18 cellular contexts compared by ENCODE assay signal in the genomic region with DNA sequence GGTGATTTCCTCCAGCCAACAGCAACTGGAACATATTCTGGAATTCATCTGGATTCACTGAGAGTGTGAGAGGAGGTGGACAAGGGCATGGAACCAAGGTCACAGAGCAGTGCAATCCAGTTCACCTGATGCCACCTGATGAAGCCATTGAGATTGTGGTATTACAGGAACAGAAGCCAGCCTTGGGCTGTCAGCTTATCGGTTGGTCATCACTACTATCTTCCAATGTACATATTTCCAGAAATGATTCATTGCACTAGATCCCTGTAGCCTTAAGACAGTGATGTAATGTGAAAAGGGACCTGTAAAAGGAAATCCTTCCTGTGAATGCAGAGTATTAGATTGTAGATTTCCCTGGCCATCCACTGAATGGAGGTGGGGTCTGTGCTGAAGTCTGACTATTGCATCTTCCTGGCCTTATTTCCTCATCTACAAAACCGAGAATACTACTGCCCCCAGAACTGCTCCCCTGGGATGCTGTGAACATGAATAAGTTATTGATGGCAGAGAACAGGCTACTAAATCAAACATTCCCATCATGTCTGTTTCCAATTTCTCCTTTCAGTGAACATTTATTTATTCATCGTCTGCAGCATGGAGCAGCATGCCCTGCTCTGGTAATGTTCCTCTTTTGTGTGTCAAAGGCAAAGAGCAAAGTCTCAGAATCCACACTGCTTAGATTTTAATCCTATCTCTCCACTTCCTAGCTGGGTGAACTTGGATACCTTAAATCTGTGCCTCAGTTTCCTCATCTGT. TPM values are rescaled to one million over a fixed set of nuclear protein-coding genes. Genes with fewer than 3 reads are reported as not detected.
DNase-seq lines count a peak whose midpoint lies in the region; ATAC-seq and TF ChIP-seq lines count a peak whose summit lies in the region.
"Had no signal": no experiment of that assay in that cellular context is flagged by ENCODE, and none has a peak within 500 bp of the region (broad histone marks: within the 10 kb centered on the region; RNA-seq: fewer than 3 reads in every experiment).

No MANE protein-coding gene starts in this region.

- H3K4me3 ChIP-seq in ascending aorta = no peak overlapping the region
- H3K4me3 ChIP-seq in thoracic aorta = no peak overlapping the region
- H3K4me3 ChIP-seq: BLaER1, smooth muscle cell, uterus had no signal

- peaks cover 11 to 16% of the 10 kb centered on the region in 2 donors for H3K27me3 Mint-ChIP-seq in natural killer cell (ENCODE audit: low read depth in 2 of 2)

- peak; percentile 58 for DNase-seq in HT1080 (ENCODE audit: low read depth)
- no peak for DNase-seq in ascending aorta (ENCODE audit: low spot score in 2 of 2)
- peak; percentile 75 for DNase-seq in iris pigment epithelial cell (ENCODE audit: low read depth)
- no peak for DNase-seq in thoracic aorta (ENCODE audit: low spot score)
- no peak for DNase-seq in T-helper 1 cell
- no peak for DNase-seq in natural killer cell
- DNase-seq in NCI-H1092 treated with DMSO at 0.1 percent for 48 hours (lab: John Stamatoyannopoulos, UW) = no peak
- DNase-seq: activated CD8-positive, alpha-beta memory T cell treated with anti-CD3 and anti-CD28 coated beads for 24 hours; effector CD4-positive, alpha-beta T cell; foreskin melanocyte; mesenchymal stem cell; NCI-H1930; NCI-H526; stimulated activated naive B cell treated with anti-CD40 and anti-IgM and Interleukin-4, amounts not matched to agents 10 μg/mL and 1 μg/mL and 100 μg/mL, for 72 hours; uterus had no signal

- no peaks in the 10 kb centered on the region for H3K36me3 Mint-ChIP-seq in natural killer cell
- H3K36me3 Mint-ChIP-seq: stimulated activated naive B cell treated with anti-CD40 and anti-IgM and Interleukin-4, amounts not matched to agents 10 μg/mL and 1 μg/mL and 100 μg/mL, for 72 hours had no signal

- no peak for ATAC-seq in thoracic aorta (ENCODE audit: insufficient number of reproducible peaks, low FRiP score, low read depth)
- no peak for ATAC-seq in natural killer cell
- ATAC-seq: stimulated activated naive B cell treated with anti-CD40 and anti-IgM and Interleukin-4, amounts not matched to agents 10 μg/mL and 1 μg/mL and 100 μg/mL, for 72 hours had no signal

- intact Hi-C loops in ascending aorta (cut with DNase I) = loop anchor here (5.0 kb wide), 1 partner anchor 47 kb away; the partner anchor contains the start of gene TPM1
- intact Hi-C loops in natural killer cell (cut with micrococcal nuclease) = no loop called here

- H3K27ac ChIP-seq in ascending aorta (peak overlapping the region; percentile 21 to 53), thoracic aorta (peak overlapping the region; percentile 16 to 31)
- H3K27ac ChIP-seq: BLaER1, HL-60, uterus had no signal

- H3K4me1 Mint-ChIP-seq in natural killer cell = no peaks in the 10 kb centered on the region
- H3K4me1 Mint-ChIP-seq: stimulated activated naive B cell treated with anti-CD40 and anti-IgM and Interleukin-4, amounts not matched to agents 10 μg/mL and 1 μg/mL and 100 μg/mL, for 72 hours had no signal

- H3K4me3 Mint-ChIP-seq in natural killer cell = no peak overlapping the region
- H3K4me3 Mint-ChIP-seq: stimulated activated naive B cell treated with anti-CD40 and anti-IgM and Interleukin-4, amounts not matched to agents 10 μg/mL and 1 μg/mL and 100 μg/mL, for 72 hours had no signal

- TF ChIP-seq CTCF in ascending aorta (IDR thresholded peaks at IDR 0.05) (no peak), thoracic aorta (IDR thresholded peaks at IDR 0.05) (no peak), natural killer cell (IDR thresholded peaks at IDR 0.05) (no peak)

- H3K27ac Mint-ChIP-seq in natural killer cell = no peak overlapping the region
- H3K27ac Mint-ChIP-seq: stimulated activated naive B cell treated with anti-CD40 and anti-IgM and Interleukin-4, amounts not matched to agents 10 μg/mL and 1 μg/mL and 100 μg/mL, for 72 hours had no signal

- H3K36me3 ChIP-seq in ascending aorta (no peaks in the 10 kb centered on the region), thoracic aorta (no peaks in the 10 kb centered on the region)
- H3K36me3 ChIP-seq: BLaER1, uterus had no signal

- H3K9me3 Mint-ChIP-seq in natural killer cell = no peaks in the 10 kb centered on the region
- H3K9me3 Mint-ChIP-seq: stimulated activated naive B cell treated with anti-CD40 and anti-IgM and Interleukin-4, amounts not matched to agents 10 μg/mL and 1 μg/mL and 100 μg/mL, for 72 hours had no signal

- H3K27me3 ChIP-seq in ascending aorta = no peaks in the 10 kb centered on the region
- no peaks in the 10 kb centered on the region for H3K27me3 ChIP-seq in thoracic aorta (replicated peaks; ENCODE audit: insufficient read depth)
- H3K27me3 ChIP-seq: BLaER1, uterus had no signal

- peaks cover 0 to 11% of the 10 kb centered on the region in 2 donors for H3K4me1 ChIP-seq in ascending aorta
- peaks cover 6 to 19% of the 10 kb centered on the region in 2 donors for H3K4me1 ChIP-seq in thoracic aorta (ENCODE audit: control insufficient read depth in 1 of 2, low read depth in 2 of 2)
- H3K4me1 ChIP-seq: BLaER1, uterus had no signal

- H3K9me3 ChIP-seq in ascending aorta = no peaks in the 10 kb centered on the region
- H3K9me3 ChIP-seq in thoracic aorta = no peaks in the 10 kb centered on the region
- H3K9me3 ChIP-seq: BLaER1, uterus had no signal

RNA-seq across cellular contexts. Expression of gene TPM1, which starts 47.4 kb away (rescaled TPM):
- 242 and 284 TPM in 2 replicates for total RNA-seq in HT1080 (2014; rRNA removed; shearing (Covaris generic))
- 389 and 430 TPM in 2 replicates for polyA plus RNA-seq in HT1080 (2015; cell fraction: cytosol; rRNA removed)
- 555 and 626 TPM in 2 replicates for polyA plus RNA-seq in HT1080 (2015; cell fraction: nucleus; rRNA removed)
- total RNA-seq in ascending aorta = 813 TPM
- 1,000 to 10,000 TPM in 1 of 2 donors, 100 to 1,000 TPM in 1; 927 to 1,440 TPM for total RNA-seq in thoracic aorta
- 10 to 100 TPM; 21.5 to 33.0 (median 25.6) TPM for total RNA-seq in natural killer cell

Comparison
In these comparisons a context has a peak if more than half of its experiments do, and no peak if none do; other contexts are left out.
1. DNase-seq: peak in HT1080 (single experiment) and iris pigment epithelial cell (single experiment); none in ascending aorta (0 of 2), thoracic aorta (single experiment), T-helper 1 cell (0 of 5), natural killer cell (single experiment) and NCI-H1092 treated with DMSO at 0.1 percent for 48 hours (single experiment).